In genomic region chr9:38437193-38437823, GRCh38 we compare ENCODE assay signal across 12 cellular contexts. TPM values are rescaled to one million over a fixed set of nuclear protein-coding genes. Genes with fewer than 3 reads are reported as not detected.
DNase-seq lines count a peak whose midpoint lies in the region; ATAC-seq and TF ChIP-seq lines count a peak whose summit lies in the region.
"Had no signal": no experiment of that assay in that cellular context is flagged by ENCODE, and none has a peak within 500 bp of the region (broad histone marks: within the 10 kb centered on the region; RNA-seq: fewer than 3 reads in every experiment).

No MANE protein-coding gene starts in this region.

- H3K27ac ChIP-seq in lower lobe of right lung, result peak overlapping the region; percentile 22
- H3K27ac ChIP-seq: esophagus muscularis mucosa had no signal

- no peaks in the 10 kb centered on the region for H3K36me3 Mint-ChIP-seq in CD14-positive monocyte

- peaks cover 5% of the 10 kb centered on the region for H3K4me1 ChIP-seq in lower lobe of right lung
- H3K4me1 ChIP-seq: esophagus muscularis mucosa had no signal

- H3K27me3 Mint-ChIP-seq in CD14-positive monocyte (ENCODE audit: low read depth in 3 of 3), result peaks cover 1 to 6% (median 1%) of the 10 kb centered on the region in 3 donors

- peak overlapping the region; percentile 28 to 32 for H3K4me3 Mint-ChIP-seq in CD14-positive monocyte

- H3K4me1 Mint-ChIP-seq in CD14-positive monocyte, result peaks cover 15% of the 10 kb centered on the region

- no peaks in the 10 kb centered on the region for H3K36me3 ChIP-seq in lower lobe of right lung
- H3K36me3 ChIP-seq: esophagus muscularis mucosa had no signal

- H3K4me3 ChIP-seq in lower lobe of right lung, result no peak overlapping the region
- H3K4me3 ChIP-seq: esophagus muscularis mucosa had no signal

- intact Hi-C loops in CD14-positive monocyte (cut with micrococcal nuclease), result no loop called here
- intact Hi-C loops in lower lobe of right lung (cut with DNase I), result no loop called here

- peak overlapping the region in 2 of 7 donors; percentile 25 to 28 for H3K27ac Mint-ChIP-seq in CD14-positive monocyte

- DNase-seq in CD14-positive monocyte (ENCODE audit: low spot score) (no peak), UCSD-AML1 (lab: John Stamatoyannopoulos, UW; ENCODE audit: unreplicated experiment) (peak; percentile 27), lower lobe of right lung (no peak), AML-193 (lab: John Stamatoyannopoulos, UW) (no peak), NCI-H1436 treated with DMSO at 0.1 percent for 48 hours (lab: John Stamatoyannopoulos, UW) (no peak)
- no peak for DNase-seq in stimulated activated CD4-positive, alpha-beta T cell treated with anti-CD3 and anti-CD28 coated beads, Interleukin-2, amount 100 ng/mL, for 24 hours
- DNase-seq in stimulated activated CD4-positive, alpha-beta T cell treated with anti-CD3 and anti-CD28 coated beads, Interleukin-4, amount 100 ng/mL, for 4 hours, result no peak
- DNase-seq: activated naive CD4-positive, alpha-beta T cell treated with Interleukin-2 at 50 U/mL for 16 hours; stimulated activated CD4-positive, alpha-beta T cell treated with anti-CD3 and anti-CD28 coated beads, Interleukin-4, amount 100 ng/mL, for 24 hours had no signal

- peaks cover 0 to 3% (median 0%) of the 10 kb centered on the region in 7 donors for H3K9me3 Mint-ChIP-seq in CD14-positive monocyte

- peaks cover 3% of the 10 kb centered on the region for H3K27me3 ChIP-seq in lower lobe of right lung (ENCODE audit: low read depth)

- TF ChIP-seq CTCF in CD14-positive monocyte (IDR thresholded peaks at IDR 0.05) (no peak), lower lobe of right lung (IDR thresholded peaks at IDR 0.05) (no peak)

- ATAC-seq in HG02642 (IDR thresholded peaks at IDR 0.05; ENCODE audit: poor library complexity, unreplicated experiment) (peak; percentile 43), lower lobe of right lung (peak; percentile 74 to 87)

- H3K9me3 ChIP-seq in lower lobe of right lung, result no peaks in the 10 kb centered on the region
- H3K9me3 ChIP-seq: esophagus muscularis mucosa had no signal

RNA-seq across cellular contexts. Expression of gene IGFBPL1, which starts 13.1 kb away (rescaled TPM):
- polyA plus RNA-seq in CD14-positive monocyte, result not detected
- 0.35 TPM for total RNA-seq in lower lobe of right lung
- total RNA-seq: mononuclear cell had no signal

RNA-seq across cellular contexts. Expression of gene ALDH1B1, which starts 44.8 kb away (rescaled TPM):
- 1 to 10 TPM; 3.8 to 4.5 TPM for polyA plus RNA-seq in CD14-positive monocyte
- total RNA-seq in lower lobe of right lung, result 10.8 TPM
